Comparison of ENCODE assay signal across 12 cellular contexts in the genomic region with DNA sequence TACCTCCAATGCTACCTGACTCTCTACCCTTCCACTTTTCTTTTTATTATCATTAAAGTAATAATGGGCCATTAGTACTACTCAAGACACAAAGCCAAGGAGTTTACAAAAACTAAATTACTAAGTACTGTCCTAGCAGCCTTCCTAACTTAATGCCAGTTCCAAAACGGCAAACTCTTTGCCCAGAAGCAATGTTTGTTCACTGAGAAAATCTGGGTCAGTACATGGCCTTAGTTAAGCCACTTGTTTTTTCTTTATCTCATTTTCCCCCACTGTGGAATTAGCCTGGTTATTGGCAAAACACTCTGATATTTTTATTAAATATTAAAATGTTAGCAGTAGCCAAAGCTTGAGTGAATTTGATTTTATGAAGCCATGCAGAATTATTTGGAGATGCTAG.
DNase-seq lines count a peak whose midpoint lies in the region; ATAC-seq and TF ChIP-seq lines count a peak whose summit lies in the region.
"Had no signal": no experiment of that assay in that cellular context is flagged by ENCODE, and none has a peak within 500 bp of the region (broad histone marks: within the 10 kb centered on the region; RNA-seq: fewer than 3 reads in every experiment).

No MANE protein-coding gene starts in this region.

- intact Hi-C loops in tibial artery (cut with DNase I; ENCODE audit: low total_unique reads) = no loop called here

- H3K27ac ChIP-seq in RWPE2 (ENCODE audit: poor library complexity, severe bottlenecking) = peak overlapping the region; percentile 60
- peak overlapping the region; percentile 15 to 33 for H3K27ac ChIP-seq in tibial artery
- H3K27ac ChIP-seq: C4-2B had no signal

- TF ChIP-seq CTCF in RWPE2 (IDR thresholded peaks at IDR 0.05; ENCODE audit: poor library complexity, severe bottlenecking) (no peak), tibial artery (IDR thresholded peaks at IDR 0.05) (no peak)

- in situ Hi-C loops in G401 (cut with HindIII; ENCODE audit: low sequenced_read_pairs) = no loop called here

- peaks cover 29% of the 10 kb centered on the region for H3K4me1 ChIP-seq in RWPE2 (ENCODE audit: insufficient read depth, poor library complexity, severe bottlenecking)
- H3K4me1 ChIP-seq in tibial artery = peaks cover 0 to 61% (median 47%) of the 10 kb centered on the region in 4 donors
- H3K4me1 ChIP-seq: BE2C, HAP-1 had no signal

- ATAC-seq in RWPE2 (ENCODE audit: low read depth) = no peak
- ATAC-seq in HG03139 (IDR thresholded peaks at IDR 0.05; ENCODE audit: unreplicated experiment) = no peak

- DNase-seq in G401 (ENCODE audit: low spot score) (peak; percentile 19), RWPE2 (ENCODE audit: low spot score) (no peak), medulla oblongata (ENCODE audit: extremely low spot score) (peak; percentile 15), tibial artery (no peak), NCI-H345 treated with DMSO at 0.1 percent for 48 hours (lab: John Stamatoyannopoulos, UW; ENCODE audit: unreplicated experiment) (no peak), MV-4-11 (lab: John Stamatoyannopoulos, UW) (no peak)
- DNase-seq: BE2C; CD4-positive, alpha-beta memory T cell; DND-41 had no signal

- H3K27me3 ChIP-seq in RWPE2 (ENCODE audit: insufficient read depth, poor library complexity, severe bottlenecking) (no peaks in the 10 kb centered on the region), tibial artery (no peaks in the 10 kb centered on the region)
- H3K27me3 ChIP-seq: BE2C had no signal

- no peaks in the 10 kb centered on the region; the same call in 1 of the 2 replicates for H3K36me3 ChIP-seq in RWPE2 (ENCODE audit: low read depth)
- no peaks in the 10 kb centered on the region for H3K36me3 ChIP-seq in tibial artery
- H3K36me3 ChIP-seq: BE2C, HAP-1 had no signal

- no peak overlapping the region for H3K4me3 ChIP-seq in RWPE2 (ENCODE audit: severe bottlenecking)
- H3K4me3 ChIP-seq in tibial artery = no peak overlapping the region
- H3K4me3 ChIP-seq: HAP-1 had no signal

- no peaks in the 10 kb centered on the region for H3K9me3 ChIP-seq in RWPE2 (ENCODE audit: severe bottlenecking)
- no peaks in the 10 kb centered on the region for H3K9me3 ChIP-seq in tibial artery
- H3K9me3 ChIP-seq: BE2C, HAP-1 had no signal

Comparison
In these comparisons a context has a peak if more than half of its experiments do, and no peak if none do; other contexts are left out.
1. DNase-seq: peak in G401 (single experiment) and medulla oblongata (single experiment); none in RWPE2 (single experiment), tibial artery (0 of 2), NCI-H345 treated with DMSO at 0.1 percent for 48 hours (single experiment) and MV-4-11 (single experiment).